In the genomic region with DNA sequence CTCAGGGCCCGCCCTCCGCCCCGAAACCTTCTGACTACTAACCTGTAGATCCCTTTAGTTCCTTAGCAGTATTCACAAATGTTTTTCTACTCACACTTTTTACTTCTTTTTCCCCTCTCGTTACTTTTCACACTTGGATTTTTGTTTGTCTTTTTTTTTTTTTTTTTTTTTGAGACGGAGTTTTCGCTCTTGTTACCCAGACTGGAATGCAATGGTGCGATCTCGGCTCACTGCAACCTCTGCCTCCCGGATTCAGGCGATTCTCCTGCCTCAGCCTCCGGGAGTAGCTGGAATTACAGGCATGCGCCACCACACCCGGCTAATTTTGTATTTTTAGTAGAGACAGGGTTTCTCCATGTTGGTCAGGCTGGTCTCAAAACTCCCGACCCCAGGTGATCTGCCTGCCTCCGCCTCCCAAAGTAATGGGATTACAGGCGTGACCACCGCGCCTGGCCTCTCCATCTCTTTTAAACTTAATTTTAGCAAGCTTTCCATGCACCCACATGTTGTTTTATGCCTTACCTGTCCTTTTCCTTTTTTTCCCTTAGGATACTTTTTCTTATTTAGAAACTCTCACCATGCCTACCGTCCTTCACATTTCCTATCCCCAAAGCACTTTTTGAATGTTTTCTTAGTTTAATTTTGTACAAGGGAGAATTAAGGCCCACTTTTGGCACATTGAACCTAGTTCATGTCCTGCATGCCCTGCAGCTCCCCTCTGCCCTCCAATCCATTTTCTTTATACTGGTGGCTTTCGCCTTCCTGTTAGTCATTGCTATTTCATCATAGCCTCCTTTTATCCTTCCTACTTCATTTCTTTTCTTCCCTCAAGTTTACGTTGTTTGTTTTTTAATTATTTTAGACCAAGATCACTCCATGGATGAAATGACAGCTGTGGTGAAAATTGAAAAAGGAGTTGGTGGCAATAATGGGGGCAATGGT, we compare ENCODE assay signal across 8 cellular contexts. TPM values are rescaled to one million over a fixed set of nuclear protein-coding genes. Genes with fewer than 3 reads are reported as not detected.
A peak's percentile ranks its signal among the peaks of the same experiment; 100 is the strongest.
DNase-seq lines count a peak whose midpoint lies in the region; ATAC-seq and TF ChIP-seq lines count a peak whose summit lies in the region.

No MANE protein-coding gene starts in this region.

- no peaks in the 10 kb centered on the region for H3K27me3 ChIP-seq in PC-9 (ENCODE audit: insufficient read depth, low read depth)
- no peaks in the 10 kb centered on the region for H3K27me3 ChIP-seq in endodermal cell (ENCODE audit: control insufficient read depth, insufficient read depth, low read length, poor library complexity, severe bottlenecking)
- H3K27me3 ChIP-seq in neural progenitor cell = no peaks in the 10 kb centered on the region

- H3K79me2 ChIP-seq in PC-9 (ENCODE audit: low read depth) (peaks cover 52% of the 10 kb centered on the region), neural progenitor cell (ENCODE audit: low read depth) (peaks cover 53% of the 10 kb centered on the region)

- H3K4me2 ChIP-seq in PC-9 (peak overlapping the region; percentile 97), neural progenitor cell (peak overlapping the region; percentile 78)

- intact Hi-C loops in PC-9 (cut with micrococcal nuclease; ENCODE audit: unreplicated experiment) = loop anchor here (1.0 to 5.0 kb wide), 2 partner anchors 29 to 41 kb away; partner anchors contain the start of gene AMHR2

- DNase-seq in GM12865 (ENCODE audit: low read depth) (no peak), PC-9 (peak in 1 of 2 experiments; percentile 67), endodermal cell (peak; percentile 79), neural progenitor cell (ENCODE audit: low spot score) (peak; percentile 53), ureter (ENCODE audit: low spot score) (no peak), GOT3 (lab: John Stamatoyannopoulos, UW) (no peak)

- peak overlapping the region; percentile 72 for H3K4me3 ChIP-seq in GM12865 (ENCODE audit: low read depth, low read length)
- peak overlapping the region; percentile 70 for H3K4me3 ChIP-seq in PC-9
- H3K4me3 ChIP-seq in endodermal cell (ENCODE audit: low read length) = peak overlapping the region; percentile 96
- H3K4me3 ChIP-seq in neural progenitor cell = peak overlapping the region; percentile 59

- H3K27ac ChIP-seq in PC-9 (peak overlapping the region; percentile 97), endodermal cell (ENCODE audit: low read depth, low read length) (peak overlapping the region; percentile 84), neural progenitor cell (peak overlapping the region; percentile 93)

- no peaks in the 10 kb centered on the region for H3K27me3 Mint-ChIP-seq in endodermal cell (ENCODE audit: insufficient read depth)
- H3K27me3 Mint-ChIP-seq in neural progenitor cell (ENCODE audit: insufficient read depth, low read depth) = peaks cover 5% of the 10 kb centered on the region

- peaks cover 55% of the 10 kb centered on the region for H3K4me1 ChIP-seq in PC-9 (replicated peaks; ENCODE audit: insufficient read depth)
- H3K4me1 ChIP-seq in endodermal cell (ENCODE audit: control insufficient read depth, insufficient read depth, low read length) = peaks cover 14% of the 10 kb centered on the region
- H3K4me1 ChIP-seq in neural progenitor cell = peaks cover 24% of the 10 kb centered on the region

- peak overlapping the region; percentile 83 for H3K9ac ChIP-seq in endodermal cell (ENCODE audit: extremely low read depth, low read length, poor library complexity, severe bottlenecking)
- H3K9ac ChIP-seq in neural progenitor cell = peak overlapping the region; percentile 1

- peaks cover 28% of the 10 kb centered on the region for H3F3A ChIP-seq in PC-9 (ENCODE audit: insufficient read depth, low read depth)
- peaks cover 28% of the 10 kb centered on the region for H3F3A ChIP-seq in neural progenitor cell (ENCODE audit: low read depth)

- TSS peak; percentile 41 for BruUV-seq in PC-9 (replicated peaks; lab: Mats Ljungman, UMichigan)

- peaks cover 29% of the 10 kb centered on the region for H3K36me3 Mint-ChIP-seq in endodermal cell (ENCODE audit: low read depth)
- H3K36me3 Mint-ChIP-seq in neural progenitor cell = peaks cover 31% of the 10 kb centered on the region

- H3K27ac Mint-ChIP-seq in endodermal cell (peak overlapping the region; percentile 94), neural progenitor cell (peak overlapping the region; percentile 90)

- TF ChIP-seq CTCF in GM12865 (IDR thresholded peaks at IDR 0.05; ENCODE audit: insufficient read depth, low read depth, low read length, missing control alignments) (no peak), PC-9 (conservative IDR thresholded peaks at IDR 0.05) (no peak), endodermal cell (conservative IDR thresholded peaks at IDR 0.05) (no peak), neural progenitor cell (IDR thresholded peaks at IDR 0.05) (no peak)

- H3K9me3 Mint-ChIP-seq in endodermal cell (no peaks in the 10 kb centered on the region), neural progenitor cell (no peaks in the 10 kb centered on the region)

- 11 to 14% methylated on average over 11 to 21 of the region's 21 CpGs for WGBS in endodermal cell (ENCODE audit: insufficient coverage in 1 of 2, insufficient read length in 1 of 2), 2 experiments

- H2AFZ ChIP-seq in PC-9 = no peak overlapping the region; the same call in 1 of the 2 replicates
- no peak overlapping the region for H2AFZ ChIP-seq in neural progenitor cell (replicated peaks)

- no peak for ATAC-seq in HG03378 (IDR thresholded peaks at IDR 0.05; ENCODE audit: unreplicated experiment)
- ATAC-seq in HG03520 (IDR thresholded peaks at IDR 0.05; ENCODE audit: unreplicated experiment) = no peak

- H3K4me1 Mint-ChIP-seq in endodermal cell (peaks cover 39% of the 10 kb centered on the region), neural progenitor cell (peaks cover 36% of the 10 kb centered on the region)

- POLR2A ChIA-PET in PC-9 (lab: Charles Lee; ENCODE audit: unreplicated experiment) = interaction anchor here (0.6 to 0.8 kb wide), 3 partner anchors 20 to 282 kb away, joined by 6 to 9 read pairs (median 8); no protein-coding TSS in a partner anchor

- no peaks in the 10 kb centered on the region for H3K9me3 ChIP-seq in PC-9 (ENCODE audit: insufficient read depth, low read depth)
- H3K9me3 ChIP-seq in endodermal cell (ENCODE audit: control insufficient read depth, low read length) = no peaks in the 10 kb centered on the region
- no peaks in the 10 kb centered on the region for H3K9me3 ChIP-seq in neural progenitor cell (ENCODE audit: low read depth)

- CTCF ChIA-PET in PC-9 (lab: Charles Lee) = interaction anchor here (0.6 to 4.4 kb wide), 7 partner anchors 14 to 835 kb away, joined by 3 to 24 read pairs (median 9); partner anchors contain the start of gene AAAS

- H4K20me1 ChIP-seq in PC-9 (ENCODE audit: insufficient read depth) (peaks cover 18% of the 10 kb centered on the region), neural progenitor cell (ENCODE audit: low read depth) (peaks cover 47% of the 10 kb centered on the region)

- peaks cover 27% of the 10 kb centered on the region for H3K36me3 ChIP-seq in PC-9 (ENCODE audit: low read depth)
- H3K36me3 ChIP-seq in endodermal cell (ENCODE audit: control insufficient read depth, insufficient read depth, low read length) = peaks cover 32% of the 10 kb centered on the region
- peaks cover 3% of the 10 kb centered on the region for H3K36me3 ChIP-seq in neural progenitor cell

- H3K9me2 ChIP-seq in PC-9 (ENCODE audit: insufficient read depth) = no peaks in the 10 kb centered on the region

- H3K4me3 Mint-ChIP-seq in endodermal cell (no peak overlapping the region), neural progenitor cell (peak overlapping the region; percentile 86)

RNA-seq across cellular contexts. Expression of gene SP1, which starts 1.1 kb away (rescaled TPM):
- total RNA-seq in PC-9 (2021) = 72.9 and 118 TPM in 2 replicates
- 10 to 100 TPM; 91.2 to 99.5 TPM for total RNA-seq in endodermal cell
- polyA plus RNA-seq in endodermal cell (2013, experiment 1 of 2) = 49.6 TPM
- polyA plus RNA-seq in endodermal cell (2013, experiment 2 of 2) = 47.0 TPM
- 67.8 and 71.0 TPM in 2 replicates for total RNA-seq in neural progenitor cell (ENCODE audit: low replicate concordance)
- 104 TPM for total RNA-seq in ureter

RNA-seq across cellular contexts. Expression of gene AMHR2, which starts 42.6 kb away (rescaled TPM):
- total RNA-seq in PC-9 (2021) (not detected in 2 replicates), endodermal cell (10 to 100 TPM; 17.1 to 23.6 TPM), neural progenitor cell (ENCODE audit: low replicate concordance) (0.34 TPM in 1 of 2 replicates, not detected in the other), ureter (not detected)
- 2.5 TPM for polyA plus RNA-seq in endodermal cell (2013, experiment 1 of 2)
- polyA plus RNA-seq in endodermal cell (2013, experiment 2 of 2) = 3.4 TPM

RNA-seq across cellular contexts. Expression of gene SP7, which starts 44.9 kb away (rescaled TPM):
- not detected in 2 replicates for total RNA-seq in PC-9 (2021)
- total RNA-seq in endodermal cell = not detected
- polyA plus RNA-seq in endodermal cell (2013, experiment 1 of 2) = 0.25 TPM
- 0.33 TPM for polyA plus RNA-seq in endodermal cell (2013, experiment 2 of 2)
- total RNA-seq in neural progenitor cell (ENCODE audit: low replicate concordance) = 0.74 and 0.90 TPM in 2 replicates
- total RNA-seq in ureter = not detected

RNA-seq across cellular contexts. Expression of gene AAAS, which starts 59.7 kb away (rescaled TPM):
- total RNA-seq in PC-9 (2021) (53.4 and 67.3 TPM in 2 replicates), endodermal cell (10 to 100 TPM; 69.4 to 82.4 TPM), neural progenitor cell (ENCODE audit: low replicate concordance) (51.0 and 105 TPM in 2 replicates), ureter (44.1 TPM)
- 80.9 TPM for polyA plus RNA-seq in endodermal cell (2013, experiment 1 of 2)
- 70.6 TPM for polyA plus RNA-seq in endodermal cell (2013, experiment 2 of 2)

Comparison
In these comparisons a context has a peak if more than half of its experiments do, and no peak if none do; other contexts are left out.
1. DNase-seq: peak in endodermal cell (single experiment) and neural progenitor cell (single experiment); none in GM12865 (single experiment), ureter (single experiment) and GOT3 (single experiment).
2. RNA of gene AMHR2, which starts 42.6 kb away (total RNA-seq): 17.1 to 23.6 TPM in endodermal cell; not detected in PC-9, 0.34 TPM in neural progenitor cell and not detected in ureter (single experiment); every median in the first group is over 10 times any median in the second.
3. Peak in every context shown above with its lines, with median percentiles within 50 percentile points of each other: H3K4me3 ChIP-seq and H3K27ac ChIP-seq.